7 cellular contexts compared by ENCODE assay signal in the genomic region with DNA sequence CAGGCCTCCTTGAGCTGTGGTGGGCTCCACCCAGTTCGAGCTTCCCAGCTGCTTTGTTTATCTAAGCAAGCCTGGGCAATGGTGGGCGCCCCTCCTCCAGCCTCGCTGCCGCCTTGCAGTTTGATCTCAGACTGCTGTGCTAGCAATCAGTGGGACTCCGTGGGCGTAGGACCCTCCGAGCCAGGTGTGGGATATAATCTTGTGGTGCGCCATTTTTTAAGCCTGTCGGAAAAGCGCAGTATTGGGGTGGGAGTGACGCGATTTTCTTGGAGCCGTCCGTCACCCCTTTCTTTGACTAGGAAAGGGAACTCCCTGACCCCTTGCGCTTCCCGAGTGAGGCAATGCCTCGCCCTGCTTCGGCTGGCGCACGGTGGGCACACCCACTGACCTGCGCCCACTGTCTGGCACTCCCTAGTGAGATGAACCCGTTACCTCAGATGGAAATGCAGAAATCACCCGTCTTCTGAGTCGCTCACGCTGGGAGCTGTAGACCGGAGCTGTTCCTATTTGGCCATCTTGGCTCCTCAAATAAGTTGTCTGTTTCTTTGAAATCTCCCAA.
DNase-seq lines count a peak whose midpoint lies in the region; ATAC-seq and TF ChIP-seq lines count a peak whose summit lies in the region.
"Not testable (repeated sequence)": the region's sequence is repeated elsewhere in the genome, so short reads cannot be mapped to it uniquely, and the experiment has no call there.

No MANE protein-coding gene starts in this region.

- ATAC-seq in lung (ENCODE audit: insufficient read depth, low FRiP score); stimulated activated memory B cell treated with anti-CD40 and anti-IgM and Interleukin-4, amounts not matched to agents 10 μg/mL and 1 μg/mL and 100 μg/mL, for 72 hours: not testable (repeated sequence)

- H3K9ac ChIP-seq in HUES48 (ENCODE audit: low read depth, low read length) (peak overlapping the region; percentile 56; the same call in 1 of the 2 replicates), neural progenitor cell (peak overlapping the region; percentile 25)

- not testable (repeated sequence) for H3K27me3 Mint-ChIP-seq in chondrocyte (ENCODE audit: low read depth); neural progenitor cell (ENCODE audit: insufficient read depth, low read depth); stimulated activated memory B cell treated with anti-CD40 and anti-IgM and Interleukin-4, amounts not matched to agents 10 μg/mL and 1 μg/mL and 100 μg/mL, for 72 hours

- H3K79me2 ChIP-seq in neural progenitor cell (ENCODE audit: low read depth), result not testable (repeated sequence)

- H3F3A ChIP-seq in neural progenitor cell (ENCODE audit: low read depth), result not testable (repeated sequence)

- not testable (repeated sequence) for H4K20me1 ChIP-seq in neural progenitor cell (ENCODE audit: low read depth)

- TF ChIP-seq POLR2A in esophagus muscularis mucosa (IDR thresholded peaks at IDR 0.05; ENCODE audit: low read depth), result not testable (repeated sequence)

- DNase-seq in chondrocyte (ENCODE audit: low spot score); iPS DF 6.9 (ENCODE audit: low read depth, low spot score); neural progenitor cell (ENCODE audit: low spot score): not testable (repeated sequence)
- DNase-seq in esophagus muscularis mucosa (ENCODE audit: extremely low spot score) (peak; percentile 2), lung (ENCODE audit: low spot score) (peak; percentile 22)

- TF ChIP-seq EP300 in esophagus muscularis mucosa (IDR thresholded peaks at IDR 0.05), result not testable (repeated sequence)

- H3K4me1 ChIP-seq in HUES48 (ENCODE audit: control insufficient read depth, insufficient read depth, low read length); esophagus muscularis mucosa; iPS DF 6.9 (ENCODE audit: control insufficient read depth, insufficient read depth, low read length); lung (ENCODE audit: control insufficient read depth in 2 of 2, insufficient read depth in 2 of 2, low read length in 2 of 2); neural progenitor cell: not testable (repeated sequence)

- intact Hi-C loops in esophagus muscularis mucosa (cut with DNase I), result not testable (repeated sequence)

- H3K27me3 ChIP-seq in HUES48 (ENCODE audit: control insufficient read depth, insufficient read depth, low read length); esophagus muscularis mucosa; iPS DF 6.9 (ENCODE audit: control insufficient read depth, insufficient read depth, low read length); lung (ENCODE audit: control insufficient read depth, insufficient read depth); neural progenitor cell: not testable (repeated sequence)

- H3K36me3 ChIP-seq in HUES48 (ENCODE audit: control insufficient read depth, insufficient read depth, low read length); esophagus muscularis mucosa; iPS DF 6.9 (ENCODE audit: control insufficient read depth, insufficient read depth, low read length); lung (ENCODE audit: control insufficient read depth in 2 of 2, insufficient read depth in 2 of 2, low read length in 2 of 2); neural progenitor cell: not testable (repeated sequence)

- not testable (repeated sequence) for H3K9me3 Mint-ChIP-seq in chondrocyte (ENCODE audit: low read depth); neural progenitor cell; stimulated activated memory B cell treated with anti-CD40 and anti-IgM and Interleukin-4, amounts not matched to agents 10 μg/mL and 1 μg/mL and 100 μg/mL, for 72 hours

- H3K27ac Mint-ChIP-seq in chondrocyte (ENCODE audit: unreplicated experiment), result peak overlapping the region; percentile 54
- not testable (repeated sequence) for H3K27ac Mint-ChIP-seq in neural progenitor cell; stimulated activated memory B cell treated with anti-CD40 and anti-IgM and Interleukin-4, amounts not matched to agents 10 μg/mL and 1 μg/mL and 100 μg/mL, for 72 hours

- H3K36me3 Mint-ChIP-seq in chondrocyte (ENCODE audit: low read depth); neural progenitor cell; stimulated activated memory B cell treated with anti-CD40 and anti-IgM and Interleukin-4, amounts not matched to agents 10 μg/mL and 1 μg/mL and 100 μg/mL, for 72 hours: not testable (repeated sequence)

- 86% methylated on average over 17 of the region's 26 CpGs for WGBS in esophagus muscularis mucosa
- WGBS in iPS DF 6.9 (ENCODE audit: insufficient coverage, insufficient read length), result no CpG with 5 or more reads among the region's 26 CpGs
- 81 to 82% methylated on average over 18 to 26 of the region's 26 CpGs for WGBS in lung, 2 donors

- peak overlapping the region; percentile 94 for H3K4me2 ChIP-seq in neural progenitor cell

- H3K27ac ChIP-seq in HUES48 (ENCODE audit: low read depth, low read length); esophagus muscularis mucosa (replicated peaks in 1 of 4); iPS DF 6.9 (ENCODE audit: low read length); lung (ENCODE audit: low read depth in 1 of 2, low read length in 1 of 2); neural progenitor cell: not testable (repeated sequence)

- H2AFZ ChIP-seq in neural progenitor cell (replicated peaks), result peak overlapping the region; percentile 99

- TF ChIP-seq CTCF in chondrocyte (IDR thresholded peaks at IDR 0.05); esophagus muscularis mucosa (IDR thresholded peaks at IDR 0.05); lung (IDR thresholded peaks at IDR 0.05; ENCODE audit: control extremely low read depth, extremely low read depth); neural progenitor cell (IDR thresholded peaks at IDR 0.05): not testable (repeated sequence)

- not testable (repeated sequence) for H3K9me3 ChIP-seq in HUES48 (ENCODE audit: control insufficient read depth, insufficient read depth, low read length); esophagus muscularis mucosa; iPS DF 6.9 (ENCODE audit: control insufficient read depth, insufficient read depth, low read length); lung (ENCODE audit: control insufficient read depth in 2 of 2, insufficient read depth in 1 of 2, low read length in 1 of 2); neural progenitor cell (ENCODE audit: low read depth)

- H3K4me3 ChIP-seq in HUES48 (ENCODE audit: low read depth, low read length), result peak overlapping the region; percentile 66
- H3K4me3 ChIP-seq in esophagus muscularis mucosa, lung: not testable (repeated sequence)
- peak overlapping the region; percentile 38; the same call in 1 of the 2 replicates for H3K4me3 ChIP-seq in iPS DF 6.9 (ENCODE audit: low read length)
- H3K4me3 ChIP-seq in neural progenitor cell, result peak overlapping the region; percentile 83

- H3K4me3 Mint-ChIP-seq in chondrocyte (ENCODE audit: unreplicated experiment) (peak overlapping the region; percentile 72), neural progenitor cell (peak overlapping the region; percentile 81)
- H3K4me3 Mint-ChIP-seq in stimulated activated memory B cell treated with anti-CD40 and anti-IgM and Interleukin-4, amounts not matched to agents 10 μg/mL and 1 μg/mL and 100 μg/mL, for 72 hours, result peak overlapping the region; percentile 29

- H3K4me1 Mint-ChIP-seq in chondrocyte (ENCODE audit: low read depth), result peaks cover 11% of the 10 kb centered on the region
- not testable (repeated sequence) for H3K4me1 Mint-ChIP-seq in neural progenitor cell; stimulated activated memory B cell treated with anti-CD40 and anti-IgM and Interleukin-4, amounts not matched to agents 10 μg/mL and 1 μg/mL and 100 μg/mL, for 72 hours

Comparison
In these comparisons a context has a peak if more than half of its experiments do, and no peak if none do; other contexts are left out.
1. H3K4me3 Mint-ChIP-seq: peak in every context shown above with its lines; median percentile 81 in neural progenitor cell; 72 in chondrocyte; 29 in stimulated activated memory B cell treated with anti-CD40 and anti-IgM and Interleukin-4, amounts not matched to agents 10 μg/mL and 1 μg/mL and 100 μg/mL, for 72 hours.